2 cellular contexts compared by ENCODE assay signal in the genomic region with DNA sequence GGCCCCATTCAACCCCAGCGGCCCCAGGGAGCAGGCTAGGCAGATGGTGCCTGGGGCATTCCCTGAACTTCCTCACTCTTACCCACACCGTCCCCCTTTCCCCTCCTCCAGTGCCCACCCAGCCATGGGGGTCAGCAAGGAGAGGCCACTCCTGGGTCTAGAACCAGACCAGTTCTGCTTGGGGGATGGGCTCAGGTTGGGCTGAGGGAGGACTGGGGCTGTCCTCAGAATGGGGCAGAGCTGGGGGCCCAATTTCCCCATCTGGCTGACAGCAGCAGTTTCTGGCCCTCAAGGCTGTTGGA.
TF ChIP-seq lines count a peak whose summit lies in the region.

No MANE protein-coding gene starts in this region.

TF ChIP-seq in HCT116, 20 proteins besides CTCF, POLR2A, EP300 and RAD21:
- TF ChIP-seq POLR2AphosphoS5 (IDR thresholded peaks at IDR 0.05; ENCODE audit: low read depth, low read length) (peak; percentile 36; the same call in 1 of the 2 replicates), FOSL1 (IDR thresholded peaks at IDR 0.05; ENCODE audit: low read depth) (no peak), ZNF274 (IDR thresholded peaks at IDR 0.05; ENCODE audit: low read depth, low read length) (no peak), CEBPB (IDR thresholded peaks at IDR 0.05; ENCODE audit: low read depth) (no peak), EGR1 (IDR thresholded peaks at IDR 0.05; ENCODE audit: low read depth) (no peak)

TF ChIP-seq in K562, 482 proteins besides CTCF, POLR2A, EP300 and RAD21:
- TF ChIP-seq ZBED1 (IDR thresholded peaks at IDR 0.05) (no peak), POLR2G (IDR thresholded peaks at IDR 0.05; ENCODE audit: low read depth, low read length) (peak; percentile 45; the same call in 1 of the 2 replicates)
- TF ChIP-seq, protein P1, sequence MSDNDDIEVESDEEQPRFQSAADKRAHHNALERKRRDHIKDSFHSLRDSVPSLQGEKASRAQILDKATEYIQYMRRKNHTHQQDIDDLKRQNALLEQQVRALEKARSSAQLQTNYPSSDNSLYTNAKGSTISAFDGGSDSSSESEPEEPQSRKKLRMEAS (CRISPR knock-in tag; IDR thresholded peaks at IDR 0.05): no peak
TF ChIP-seq in K562: peak in this region for 1.
